ENCODE assay signal across 17 cellular contexts in genomic region chr4:37872310-37872988, GRCh38. TPM values are rescaled to one million over a fixed set of nuclear protein-coding genes. Genes with fewer than 3 reads are reported as not detected.
DNase-seq lines count a peak whose midpoint lies in the region; ATAC-seq and TF ChIP-seq lines count a peak whose summit lies in the region.
"Had no signal": no experiment of that assay in that cellular context is flagged by ENCODE, and none has a peak within 500 bp of the region (broad histone marks: within the 10 kb centered on the region; RNA-seq: fewer than 3 reads in every experiment).

No MANE protein-coding gene starts in this region.

- POLR2A ChIA-PET in PC-3 (lab: Charles Lee; ENCODE audit: unreplicated experiment): no interaction called here
- POLR2A ChIA-PET in naive thymus-derived CD8-positive, alpha-beta T cell (lab: Charles Lee): no interaction called here

- BruUV-seq in PC-3 (replicated peaks; lab: Mats Ljungman, UMichigan): no TSS peak

- no peaks in the 10 kb centered on the region for H3K79me2 ChIP-seq in PC-3 (ENCODE audit: low read length)

- H3K27ac ChIP-seq in PC-3 (ENCODE audit: low read length): peak overlapping the region; percentile 63
- H3K27ac ChIP-seq: lower lobe of right lung, PC-9, spleen had no signal

- ATAC-seq in GM19395 (IDR thresholded peaks at IDR 0.05; ENCODE audit: unreplicated experiment): peak; percentile 75
- no peak for ATAC-seq in PC-3
- peak in 1 of 2 donors; percentile 39 for ATAC-seq in naive thymus-derived CD8-positive, alpha-beta T cell

- intact Hi-C loops in PC-3 (cut with micrococcal nuclease): no loop called here

- peak overlapping the region; percentile 45 for H3K27ac Mint-ChIP-seq in T-helper 1 cell treated with Interleukin-12 subunit alpha and Interleukin-12 subunit beta and Interleukin-4 antibody, amounts not matched to agents 30 μg/mL and 1 μg/mL, for 36 hours
- peak overlapping the region in 7 of 10 donors; percentile 4 to 80 (median 19) for H3K27ac Mint-ChIP-seq in naive thymus-derived CD8-positive, alpha-beta T cell
- H3K27ac Mint-ChIP-seq: activated T-cell treated with anti-CD3 and anti-CD28 coated beads, Interleukin-2, amount 50 U/mL, for 72 hours; dendritic cell treated with granulocyte-macrophage colony-stimulating factor and Interleukin-4, amounts not matched to agents 40 ng/mL and 50 ng/mL, for 4 days had no signal

- H3K9me2 ChIP-seq in PC-3 (replicated peaks; ENCODE audit: low read length): no peaks in the 10 kb centered on the region

- no peaks in the 10 kb centered on the region for H3K27me3 Mint-ChIP-seq in T-helper 1 cell treated with Interleukin-12 subunit alpha and Interleukin-12 subunit beta and Interleukin-4 antibody, amounts not matched to agents 30 μg/mL and 1 μg/mL, for 36 hours (ENCODE audit: low read depth)
- H3K27me3 Mint-ChIP-seq in naive thymus-derived CD8-positive, alpha-beta T cell: no peaks in the 10 kb centered on the region

- peaks cover 4% of the 10 kb centered on the region for H3K36me3 Mint-ChIP-seq in T-helper 1 cell treated with Interleukin-12 subunit alpha and Interleukin-12 subunit beta and Interleukin-4 antibody, amounts not matched to agents 30 μg/mL and 1 μg/mL, for 36 hours (ENCODE audit: low read depth)
- H3K36me3 Mint-ChIP-seq in naive thymus-derived CD8-positive, alpha-beta T cell: peaks cover 5 to 12% (median 7%) of the 10 kb centered on the region in 3 donors

- H3K4me2 ChIP-seq in PC-3 (ENCODE audit: low read length): no peak overlapping the region

- no peaks in the 10 kb centered on the region for H3K9me3 ChIP-seq in PC-3 (ENCODE audit: low read length)
- H3K9me3 ChIP-seq: lower lobe of right lung, spleen had no signal

- no peak overlapping the region for H2AFZ ChIP-seq in PC-3 (ENCODE audit: low read length)
- H2AFZ ChIP-seq: PC-9 had no signal

- no peak for DNase-seq in T-helper 1 cell
- DNase-seq in PC-3: no peak
- no peak for DNase-seq in naive thymus-derived CD8-positive, alpha-beta T cell
- no peak for DNase-seq in hypothalamus (lab: John Stamatoyannopoulos, UW)
- no peak for DNase-seq in DMS 273 (lab: John Stamatoyannopoulos, UW; ENCODE audit: unreplicated experiment)
- DNase-seq in NCI-H1694 (lab: John Stamatoyannopoulos, UW): no peak
- DNase-seq: activated T-cell treated with anti-CD3 and anti-CD28 coated beads, Interleukin-2, amount 50 U/mL, for 72 hours; aorta; GF-D8; lower lobe of right lung; NCI-H446 treated with DMSO at 0.1 percent for 48 hours; occipital lobe; PC-9; spleen had no signal

- H3K4me1 Mint-ChIP-seq in T-helper 1 cell treated with Interleukin-12 subunit alpha and Interleukin-12 subunit beta and Interleukin-4 antibody, amounts not matched to agents 30 μg/mL and 1 μg/mL, for 36 hours (ENCODE audit: low read depth): peaks cover 10% of the 10 kb centered on the region
- H3K4me1 Mint-ChIP-seq in naive thymus-derived CD8-positive, alpha-beta T cell: peaks cover 3 to 18% (median 12%) of the 10 kb centered on the region in 4 donors

- H3K4me3 ChIP-seq in PC-3 (ENCODE audit: low read length): no peak overlapping the region
- H3K4me3 ChIP-seq: lower lobe of right lung, PC-9, spleen had no signal

- no peak overlapping the region for H3K4me3 Mint-ChIP-seq in T-helper 1 cell treated with Interleukin-12 subunit alpha and Interleukin-12 subunit beta and Interleukin-4 antibody, amounts not matched to agents 30 μg/mL and 1 μg/mL, for 36 hours
- H3K4me3 Mint-ChIP-seq in naive thymus-derived CD8-positive, alpha-beta T cell: no peak overlapping the region
- H3K4me3 Mint-ChIP-seq: activated T-cell treated with anti-CD3 and anti-CD28 coated beads, Interleukin-2, amount 50 U/mL, for 72 hours; dendritic cell treated with granulocyte-macrophage colony-stimulating factor and Interleukin-4, amounts not matched to agents 40 ng/mL and 50 ng/mL, for 4 days had no signal

- H3K27me3 ChIP-seq in PC-3 (ENCODE audit: low read length): no peaks in the 10 kb centered on the region
- H3K27me3 ChIP-seq: spleen had no signal

- no peaks in the 10 kb centered on the region for H3K36me3 ChIP-seq in PC-3 (ENCODE audit: low read depth, low read length)
- H3K36me3 ChIP-seq: lower lobe of right lung had no signal

- TF ChIP-seq CTCF in PC-3 (conservative IDR thresholded peaks at IDR 0.05; ENCODE audit: low read depth, low read length): no peak

- H4K20me1 ChIP-seq in PC-3 (ENCODE audit: low read length): no peaks in the 10 kb centered on the region

- CTCF ChIA-PET in PC-3 (lab: Charles Lee): no interaction called here

- no peak overlapping the region for H3K9ac ChIP-seq in PC-3 (ENCODE audit: low read length)

- no peaks in the 10 kb centered on the region for H3K9me3 Mint-ChIP-seq in T-helper 1 cell treated with Interleukin-12 subunit alpha and Interleukin-12 subunit beta and Interleukin-4 antibody, amounts not matched to agents 30 μg/mL and 1 μg/mL, for 36 hours
- no peaks in the 10 kb centered on the region for H3K9me3 Mint-ChIP-seq in naive thymus-derived CD8-positive, alpha-beta T cell
- H3K9me3 Mint-ChIP-seq: activated T-cell treated with anti-CD3 and anti-CD28 coated beads, Interleukin-2, amount 50 U/mL, for 72 hours had no signal

- H3K4me1 ChIP-seq in PC-3 (ENCODE audit: insufficient read depth, low read length): peaks cover 18% of the 10 kb centered on the region

- H3F3A ChIP-seq in PC-3 (ENCODE audit: low read length, unreplicated experiment): no peaks in the 10 kb centered on the region

RNA-seq across cellular contexts. Expression of gene TBC1D1, which starts 18.4 kb away (rescaled TPM):
- 87.0 and 89.0 TPM in 2 replicates for total RNA-seq in PC-3 (2014; rRNA removed)
- total RNA-seq in naive thymus-derived CD8-positive, alpha-beta T cell: 10 to 100 TPM; 49.1 to 53.8 TPM
- polyA plus RNA-seq in naive thymus-derived CD8-positive, alpha-beta T cell: 10 to 100 TPM; 18.4 to 27.2 (median 18.7) TPM

RNA-seq across cellular contexts. Expression of gene PGM2, which starts 46.0 kb away (rescaled TPM):
- total RNA-seq in PC-3 (2014; rRNA removed): 21.0 and 28.6 TPM in 2 replicates
- total RNA-seq in naive thymus-derived CD8-positive, alpha-beta T cell: 10 to 100 TPM; 18.3 to 18.9 TPM
- polyA plus RNA-seq in naive thymus-derived CD8-positive, alpha-beta T cell: 10 to 100 TPM; 17.3 to 22.0 (median 17.9) TPM
